ENCODE assay signal across 19 cellular contexts in genomic region chr5:72154076-72154756, GRCh38. TPM values are rescaled to one million over a fixed set of nuclear protein-coding genes. Genes with fewer than 3 reads are reported as not detected.
DNase-seq lines count a peak whose midpoint lies in the region; ATAC-seq and TF ChIP-seq lines count a peak whose summit lies in the region.
"Had no signal": no experiment of that assay in that cellular context is flagged by ENCODE, and none has a peak within 500 bp of the region (broad histone marks: within the 10 kb centered on the region; RNA-seq: fewer than 3 reads in every experiment).

No MANE protein-coding gene starts in this region.

- H3K27ac ChIP-seq in caudate nucleus (ENCODE audit: low read depth, low read length) (peak overlapping the region; percentile 14), right atrium auricular region (peak overlapping the region; percentile 43 to 54), substantia nigra (ENCODE audit: low read depth, low read length, poor library complexity, severe bottlenecking) (peak overlapping the region; percentile 9)
- H3K27ac ChIP-seq: C4-2B had no signal

- DNase-seq in NCI-H146 treated with DMSO at 0.1 percent for 48 hours (lab: John Stamatoyannopoulos, UW; ENCODE audit: unreplicated experiment) = peak; percentile 27
- peak in 1 of 61 donors; percentile 94 for DNase-seq in caudate nucleus (lab: John Stamatoyannopoulos, UW)
- no peak for DNase-seq in right atrium auricular region (ENCODE audit: low spot score)
- peak in 3 of 49 donors; percentile 20 to 62 (median 52) for DNase-seq in substantia nigra (lab: John Stamatoyannopoulos, UW)
- DNase-seq: activated gamma-delta T cell; endodermal cell; gastrocnemius medialis; GOT3; midbrain; NCI-H226; occipital lobe; PC-3; stimulated activated CD4-positive, alpha-beta T cell treated with anti-CD3 and anti-CD28 coated beads, Interleukin-12 subunit alpha, Interleukin-12 subunit beta, amount 100 ng/mL, for 4 hours; stimulated activated naive CD8-positive, alpha-beta T cell treated with anti-CD3 and anti-CD28 coated beads, Interleukin-15, amount 100 ng/mL, for 72 hours; SW 1271 had no signal

- no peaks in the 10 kb centered on the region for H3K9me3 ChIP-seq in right atrium auricular region
- H3K9me3 ChIP-seq: gastrocnemius medialis had no signal

- TF ChIP-seq CTCF in right atrium auricular region (IDR thresholded peaks at IDR 0.05) = no peak

- H3K36me3 ChIP-seq in right atrium auricular region = no peaks in the 10 kb centered on the region
- H3K36me3 ChIP-seq: gastrocnemius medialis had no signal

- ATAC-seq in HG03378 (IDR thresholded peaks at IDR 0.05; ENCODE audit: unreplicated experiment) (no peak), HG03442 (IDR thresholded peaks at IDR 0.05; ENCODE audit: unreplicated experiment) (no peak)
- no peak for ATAC-seq in activated CD4-positive, CD25-positive, alpha-beta regulatory T cell treated with anti-CD3 and anti-CD28 coated beads, Interleukin-2, amount 50 U/mL, for 24 hours
- ATAC-seq: gastrocnemius medialis; PC-3; stimulated activated naive CD8-positive, alpha-beta T cell treated with anti-CD3 and anti-CD28 coated beads, Interleukin-15, amount 100 ng/mL, for 72 hours had no signal

- H3K4me3 ChIP-seq in right atrium auricular region = no peak overlapping the region
- H3K4me3 ChIP-seq: gastrocnemius medialis had no signal

- H3K27me3 ChIP-seq in right atrium auricular region = no peaks in the 10 kb centered on the region
- H3K27me3 ChIP-seq: gastrocnemius medialis had no signal

- peaks cover 0 to 89% of the 10 kb centered on the region in 2 donors for H3K4me1 ChIP-seq in right atrium auricular region

RNA-seq across cellular contexts. Expression of gene MAP1B, which starts 46.9 kb away (rescaled TPM):
- 100 to 1,000 TPM; 203 to 558 TPM for total RNA-seq in right atrium auricular region
